17 cellular contexts compared by ENCODE assay signal in the genomic region with DNA sequence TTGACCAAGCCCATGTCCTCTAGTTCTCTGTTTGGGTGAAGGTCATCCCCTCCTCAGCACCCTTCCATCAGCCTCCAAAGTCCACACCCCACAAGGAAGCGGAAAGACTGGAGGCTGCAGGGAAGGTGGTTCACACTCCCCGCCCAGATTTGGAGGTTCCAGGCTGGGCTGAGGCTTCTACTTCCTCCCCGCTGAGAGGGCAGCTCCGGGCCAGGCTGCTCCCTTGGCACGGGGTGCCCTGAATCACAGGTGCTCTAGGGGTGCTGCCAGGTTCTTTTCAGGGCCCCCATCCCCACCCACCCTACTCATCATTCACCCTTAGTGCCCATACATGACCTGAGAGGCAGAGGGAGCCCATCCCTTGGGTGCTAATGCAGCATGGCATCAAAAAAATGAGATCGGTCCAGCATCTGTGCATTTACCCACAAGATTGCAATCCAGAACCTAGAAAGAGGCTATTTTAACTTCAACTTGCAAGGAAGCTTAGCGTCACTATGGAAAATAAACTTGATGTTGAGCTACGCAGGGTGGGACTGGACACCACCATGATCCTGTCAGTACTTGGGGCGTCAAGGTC.
"Had no signal": no experiment of that assay in that cellular context is flagged by ENCODE, and none has a peak within 500 bp of the region (broad histone marks: within the 10 kb centered on the region; RNA-seq: fewer than 3 reads in every experiment).

No MANE protein-coding gene starts in this region.

- H3K4me3 ChIP-seq: gastroesophageal sphincter, lung, prostate gland, stomach had no signal

- H3K9me3 Mint-ChIP-seq: activated CD4-positive, alpha-beta T cell treated with anti-CD3 and anti-CD28 coated beads, Interleukin-2, amount 10 ng/mL, durations not matched to agents 7 days and 5 days; activated T-helper 17 cell treated with anti-CD3 and anti-CD28 coated beads, Interleukin-2, amount 50 U/mL, for 72 hours; WTC11 had no signal

- ATAC-seq: activated T-helper 17 cell treated with anti-CD3 and anti-CD28 coated beads, Interleukin-2, amount 50 U/mL, for 72 hours; gastroesophageal sphincter; naive thymus-derived CD8-positive, alpha-beta T cell; SK-N-SH treated with all-trans-retinoic acid at 6 μM for 48 hours; T-helper 17 cell; WTC11 had no signal

- H3K36me3 ChIP-seq: gastroesophageal sphincter, prostate gland, stomach had no signal

- H3K4me3 Mint-ChIP-seq: activated CD4-positive, alpha-beta T cell treated with anti-CD3 and anti-CD28 coated beads, Interleukin-2, amount 10 ng/mL, durations not matched to agents 7 days and 5 days; activated naive CD8-positive, alpha-beta T cell; activated T-helper 17 cell treated with anti-CD3 and anti-CD28 coated beads, Interleukin-2, amount 50 U/mL, for 72 hours; naive thymus-derived CD8-positive, alpha-beta T cell; T-helper 17 cell; WTC11 had no signal

- H3K27me3 Mint-ChIP-seq: activated CD4-positive, alpha-beta T cell treated with anti-CD3 and anti-CD28 coated beads, Interleukin-2, amount 10 ng/mL, durations not matched to agents 7 days and 5 days; activated naive CD8-positive, alpha-beta T cell; activated T-helper 17 cell treated with anti-CD3 and anti-CD28 coated beads, Interleukin-2, amount 50 U/mL, for 72 hours; naive thymus-derived CD8-positive, alpha-beta T cell had no signal

- H3K4me1 ChIP-seq: prostate gland had no signal

- H3K27ac Mint-ChIP-seq: activated CD4-positive, alpha-beta T cell treated with anti-CD3 and anti-CD28 coated beads, Interleukin-2, amount 10 ng/mL, durations not matched to agents 7 days and 5 days; activated naive CD8-positive, alpha-beta T cell; T-helper 17 cell; WTC11 had no signal

- H3K27me3 ChIP-seq: gastroesophageal sphincter, stomach had no signal

- DNase-seq: activated CD4-positive, alpha-beta T cell treated with anti-CD3 and anti-CD28 coated beads, Interleukin-2, amount 10 ng/mL, durations not matched to agents 7 days and 5 days; activated CD8-positive, alpha-beta memory T cell treated with anti-CD3 and anti-CD28 coated beads for 24 hours; anterior cingulate cortex; effector CD4-positive, alpha-beta T cell; kidney glomerular epithelial cell; naive thymus-derived CD8-positive, alpha-beta T cell; stimulated activated CD4-positive, alpha-beta T cell treated with anti-CD3 and anti-CD28 coated beads, Interleukin-15, amount 100 ng/mL, for 24 hours; stimulated activated CD4-positive, alpha-beta T cell treated with anti-CD3 and anti-CD28 coated beads, Interleukin-4, amount 100 ng/mL, for 24 hours; stomach; T-helper 17 cell had no signal

- H3K9me3 ChIP-seq: prostate gland had no signal

- H3K36me3 Mint-ChIP-seq: WTC11 had no signal

- H3K27ac ChIP-seq: gastroesophageal sphincter, prostate gland, stomach had no signal
